Comparison of ENCODE assay signal across 27 cellular contexts in genomic region chr7:86534641-86535040, GRCh38.
"Had no signal": no experiment of that assay in that cellular context is flagged by ENCODE, and none has a peak within 500 bp of the region (broad histone marks: within the 10 kb centered on the region; RNA-seq: fewer than 3 reads in every experiment).

No MANE protein-coding gene starts in this region.

- H3K27me3 ChIP-seq: neural progenitor cell, neutrophil, ovary, right lobe of liver, sigmoid colon, stomach, thyroid gland, tibial nerve, upper lobe of left lung, vagina had no signal

- H2AFZ ChIP-seq: neural progenitor cell, parathyroid adenoma had no signal

- ATAC-seq: naive thymus-derived CD4-positive, alpha-beta T cell; natural killer cell; psoas muscle; right cardiac atrium; right lobe of liver; stimulated activated effector memory CD8-positive, alpha-beta T cell treated with anti-CD3 and anti-CD28 coated beads, Interleukin-12 subunit alpha, Interleukin-12 subunit beta, amount 100 ng/mL, for 72 hours; stimulated activated naive B cell treated with anti-CD40 and anti-IgM and Interleukin-4, amounts not matched to agents 10 μg/mL and 1 μg/mL and 100 μg/mL, for 72 hours had no signal

- H3K79me2 ChIP-seq: parathyroid adenoma had no signal

- DNase-seq: naive thymus-derived CD4-positive, alpha-beta T cell; natural killer cell; nucleus accumbens; right lobe of liver; sigmoid colon; small intestine; stimulated activated CD4-positive, alpha-beta T cell treated with anti-CD3 and anti-CD28 coated beads, Interleukin-12 subunit alpha, Interleukin-12 subunit beta, amount 100 ng/mL, for 4 hours; stimulated activated CD4-positive, alpha-beta T cell treated with anti-CD3 and anti-CD28 coated beads, Interleukin-2, amount 100 ng/mL, for 24 hours; stimulated activated CD4-positive, alpha-beta T cell treated with anti-CD3 and anti-CD28 coated beads, Interleukin-2, amount 100 ng/mL, for 48 hours; stimulated activated CD4-positive, alpha-beta T cell treated with anti-CD3 and anti-CD28 coated beads, Interleukin-4, amount 100 ng/mL, for 24 hours; stimulated activated naive B cell treated with anti-CD40 and anti-IgM and Interleukin-4, amounts not matched to agents 10 μg/mL and 1 μg/mL and 100 μg/mL, for 72 hours; stimulated activated naive CD4-positive, alpha-beta T cell treated with Interleukin-2 at 50 U/mL for 16 hours; stomach; thyroid gland; trophoblast cell; upper lobe of left lung had no signal

- H3K4me2 ChIP-seq: neural progenitor cell had no signal

- H3K4me1 ChIP-seq: neural progenitor cell, parathyroid adenoma, psoas muscle, right lobe of liver, sigmoid colon, stomach, thyroid gland, tibial nerve, upper lobe of left lung, vagina had no signal

- FAIRE-seq: small intestine, urothelium cell line had no signal

- H3K36me3 ChIP-seq: neural progenitor cell, neutrophil, ovary, right lobe of liver, sigmoid colon, stomach, thoracic aorta, thyroid gland, tibial nerve, upper lobe of left lung, vagina had no signal

- H3K9me3 ChIP-seq: neutrophil, ovary, psoas muscle, right lobe of liver, sigmoid colon, thoracic aorta, thyroid gland, upper lobe of left lung, vagina had no signal

- H3K9ac ChIP-seq: neural progenitor cell, parathyroid adenoma had no signal

- H3K4me3 ChIP-seq: neural progenitor cell, ovary, psoas muscle, right lobe of liver, sigmoid colon, stomach, thoracic aorta, thyroid gland, tibial nerve, upper lobe of left lung, vagina had no signal

- H3K27ac ChIP-seq: neural progenitor cell, neutrophil, ovary, parathyroid adenoma, psoas muscle, right lobe of liver, sigmoid colon, stomach, thoracic aorta, thyroid gland, tibial nerve, upper lobe of left lung, vagina had no signal
